Comparison of ENCODE assay signal across 9 cellular contexts in the genomic region with DNA sequence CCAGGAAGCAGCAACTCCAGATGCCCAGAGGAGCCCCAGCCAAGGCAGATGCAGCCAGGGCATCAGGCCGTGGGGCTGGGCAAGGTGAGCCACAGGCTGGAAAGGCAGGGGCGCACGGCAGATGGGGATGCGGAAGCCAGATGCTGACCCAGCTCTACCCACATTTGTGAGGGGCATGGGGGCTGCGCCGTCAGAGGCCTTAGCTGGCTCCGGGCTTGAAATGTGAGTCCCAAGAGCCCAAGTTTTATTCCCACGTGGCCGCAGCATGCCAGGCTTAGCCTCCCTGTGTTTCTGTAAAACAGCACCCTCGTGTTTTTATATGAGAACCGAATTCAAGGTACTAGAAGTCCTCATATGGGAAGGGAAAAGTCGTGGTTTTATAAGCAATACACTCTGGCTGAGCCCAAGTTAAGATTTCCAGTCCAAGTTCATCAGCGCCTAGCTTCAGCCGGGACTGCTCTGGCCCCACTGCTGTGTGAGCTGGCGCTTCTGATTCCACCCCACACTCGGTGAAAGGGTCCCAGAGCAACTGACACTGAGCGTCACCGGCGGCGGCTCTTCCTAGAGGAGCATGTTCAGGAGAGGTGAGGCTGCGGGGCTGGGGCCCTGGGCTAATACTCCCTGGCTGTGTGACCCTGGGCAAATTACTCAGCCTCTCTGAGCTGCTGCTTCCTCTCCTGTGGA.
"Had no signal": no experiment of that assay in that cellular context is flagged by ENCODE, and none has a peak within 500 bp of the region (broad histone marks: within the 10 kb centered on the region; RNA-seq: fewer than 3 reads in every experiment).

No MANE protein-coding gene starts in this region.

- H3K4me3 ChIP-seq: adrenal gland, esophagus squamous epithelium, lower lobe of right lung, sigmoid colon, thyroid gland, vagina had no signal

- DNase-seq: cortex of kidney; esophagus squamous epithelium; lower lobe of right lung; sigmoid colon; stimulated activated CD4-positive, alpha-beta T cell treated with anti-CD3 and anti-CD28 coated beads, Interleukin-1b, Interleukin-23, amount 100 ng/mL, for 48 hours had no signal

- FAIRE-seq: endothelial cell of umbilical vein had no signal

- H3K36me3 ChIP-seq: adrenal gland, thyroid gland had no signal

- H3K27me3 ChIP-seq: adrenal gland, esophagus squamous epithelium, sigmoid colon, thyroid gland, vagina had no signal

- H3K27ac ChIP-seq: lower lobe of right lung, thyroid gland had no signal

- H3K9me3 ChIP-seq: adrenal gland, esophagus squamous epithelium, lower lobe of right lung, sigmoid colon, thyroid gland, vagina had no signal
